8 cellular contexts compared by ENCODE assay signal in genomic region chr6:80094017-80094416, GRCh38. TPM values are rescaled to one million over a fixed set of nuclear protein-coding genes. Genes with fewer than 3 reads are reported as not detected.
DNase-seq lines count a peak whose midpoint lies in the region; ATAC-seq, FAIRE-seq and TF ChIP-seq lines count a peak whose summit lies in the region.

No MANE protein-coding gene starts in this region.

- no peaks in the 10 kb centered on the region for H3K27me3 ChIP-seq in CD8-positive, alpha-beta T cell (ENCODE audit: insufficient read depth, low read length)
- no peaks in the 10 kb centered on the region for H3K27me3 ChIP-seq in bronchial epithelial cell (ENCODE audit: control insufficient read depth, insufficient read depth, low read length)

- H3K4me1 ChIP-seq in CD8-positive, alpha-beta T cell (ENCODE audit: insufficient read depth, low read length), result no peaks in the 10 kb centered on the region
- H3K4me1 ChIP-seq in mucosa of descending colon (ENCODE audit: low read depth), result no peaks in the 10 kb centered on the region

- no peak for FAIRE-seq in bronchial epithelial cell (lab: Jason Lieb, UNC)

- H3K36me3 Mint-ChIP-seq in CD8-positive, alpha-beta T cell, result no peaks in the 10 kb centered on the region

- no peaks in the 10 kb centered on the region for H3K36me3 ChIP-seq in CD8-positive, alpha-beta T cell (ENCODE audit: insufficient read depth, low read length)
- H3K36me3 ChIP-seq in bronchial epithelial cell (ENCODE audit: control insufficient read depth, insufficient read depth, low read length) (no peaks in the 10 kb centered on the region), mucosa of descending colon (ENCODE audit: low read depth) (no peaks in the 10 kb centered on the region)

- no peak overlapping the region for H3K4me3 Mint-ChIP-seq in CD8-positive, alpha-beta T cell

- peaks cover 5% of the 10 kb centered on the region for H3K27me3 Mint-ChIP-seq in CD8-positive, alpha-beta T cell (ENCODE audit: low read depth)

- H3K4me3 ChIP-seq in CD8-positive, alpha-beta T cell (ENCODE audit: low read depth, low read length), result no peak overlapping the region
- H3K4me3 ChIP-seq in bronchial epithelial cell (ENCODE audit: low read depth, low read length) (no peak overlapping the region), mucosa of descending colon (no peak overlapping the region)

- no peak overlapping the region for H3K27ac ChIP-seq in CD8-positive, alpha-beta T cell (ENCODE audit: low read depth, low read length)

- no peaks in the 10 kb centered on the region for H3K9me3 ChIP-seq in CD8-positive, alpha-beta T cell (ENCODE audit: low read length)
- no peaks in the 10 kb centered on the region for H3K9me3 ChIP-seq in mucosa of descending colon

- H3K4me1 Mint-ChIP-seq in CD8-positive, alpha-beta T cell (ENCODE audit: low read depth), result peaks cover 6% of the 10 kb centered on the region

- POLR2A ChIA-PET in CD8-positive, alpha-beta T cell (lab: Charles Lee), result no interaction called here

- peak in 1 of 7 experiments; percentile 12 for DNase-seq in CD8-positive, alpha-beta T cell
- DNase-seq in NCI-H1105 treated with DMSO at 0.1 percent for 48 hours (lab: John Stamatoyannopoulos, UW) (peak; percentile 56), bronchial epithelial cell (ENCODE audit: low read depth) (peak; percentile 22), mucosa of descending colon (peak in 1 of 3 donors; percentile 11), middle frontal gyrus (ENCODE audit: extremely low spot score, low spot score) (no peak), globus pallidus (ENCODE audit: low spot score) (no peak)

- H3K27ac Mint-ChIP-seq in CD8-positive, alpha-beta T cell, result no peak overlapping the region

- peak; percentile 68 for ATAC-seq in CD8-positive, alpha-beta T cell
- ATAC-seq in GM18909 (IDR thresholded peaks at IDR 0.05; ENCODE audit: poor library complexity, unreplicated experiment) (peak; percentile 65), mucosa of descending colon (no peak), HG03039 (IDR thresholded peaks at IDR 0.05; ENCODE audit: unreplicated experiment) (no peak)

- H3K9me3 Mint-ChIP-seq in CD8-positive, alpha-beta T cell, result no peaks in the 10 kb centered on the region

- peak; percentile 83 for TF ChIP-seq CTCF in CD8-positive, alpha-beta T cell (IDR thresholded peaks at IDR 0.05)
- TF ChIP-seq CTCF in bronchial epithelial cell (IDR thresholded peaks at IDR 0.05; ENCODE audit: insufficient read depth, low read length, severe bottlenecking) (peak; percentile 21), mucosa of descending colon (IDR thresholded peaks at IDR 0.05) (peak; percentile 20)

- intact Hi-C loops in CD8-positive, alpha-beta T cell (cut with DNase I, micrococcal nuclease), result loop anchor here (1.0 to 5.0 kb wide), 4 partner anchors 145 to 317 kb away; no protein-coding TSS in a partner anchor
- intact Hi-C loops in mucosa of descending colon (cut with DNase I, micrococcal nuclease), result loop anchor here (5.0 to 10.0 kb wide), 2 partner anchors 142 to 149 kb away; partner anchors contain the start of gene ELOVL4 (in 1 of the 2)

- CTCF ChIA-PET in CD8-positive, alpha-beta T cell (lab: Charles Lee), result interaction anchor here (0.9 to 3.5 kb wide), 12 partner anchors 9 to 316 kb away, joined by 3 to 45 read pairs (median 4); partner anchors contain the start of gene BCKDHB

RNA-seq across cellular contexts. Expression of gene BCKDHB, which starts 12.5 kb away (rescaled TPM):
- total RNA-seq in CD8-positive, alpha-beta T cell, result 1 to 10 TPM; 8.2 to 8.3 TPM
- total RNA-seq in bronchial epithelial cell (9.1 and 15.0 TPM in 2 replicates), mucosa of descending colon (10 to 100 TPM; 25.8 to 49.7 (median 45.1) TPM)

Comparison
In these comparisons a context has a peak if more than half of its experiments do, and no peak if none do; other contexts are left out.
1. ATAC-seq: peak in CD8-positive, alpha-beta T cell (single experiment) and GM18909 (single experiment); none in mucosa of descending colon (single experiment) and HG03039 (single experiment).
2. DNase-seq: peak in NCI-H1105 treated with DMSO at 0.1 percent for 48 hours (single experiment) and bronchial epithelial cell (single experiment); none in middle frontal gyrus (single experiment) and globus pallidus (single experiment).
3. CTCF ChIP-seq: peak in every context shown above with its lines; median percentile 83 in CD8-positive, alpha-beta T cell; 21 in bronchial epithelial cell; 20 in mucosa of descending colon.